In the genomic region with DNA sequence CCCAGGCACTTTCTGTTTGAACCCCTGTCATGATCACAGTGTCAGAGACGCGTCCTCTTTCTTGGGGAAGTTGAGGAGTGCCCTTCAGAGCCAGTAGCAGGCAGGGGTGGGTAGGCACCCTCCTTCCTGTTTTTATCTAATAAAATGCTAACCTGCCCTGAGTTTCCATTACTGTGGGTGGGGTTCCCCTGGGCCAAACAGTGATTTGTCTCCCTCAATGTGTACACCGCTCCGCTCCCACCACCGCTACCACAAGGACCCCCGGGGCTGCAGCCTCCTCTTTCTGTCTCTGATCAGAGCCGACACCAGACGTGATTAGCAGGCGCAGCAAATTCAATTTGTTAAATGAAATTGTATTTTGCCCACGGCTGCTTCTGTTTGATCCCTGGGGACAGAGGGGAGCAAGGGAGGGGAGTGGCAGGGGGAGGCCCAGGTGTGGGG, we compare ENCODE assay signal across 2 cellular contexts.
TF ChIP-seq lines count a peak whose summit lies in the region.

No MANE protein-coding gene starts in this region.

TF ChIP-seq in SK-N-SH, 30 proteins besides CTCF, POLR2A, EP300 and RAD21 (continued from another document):
- TF ChIP-seq, protein P1, sequence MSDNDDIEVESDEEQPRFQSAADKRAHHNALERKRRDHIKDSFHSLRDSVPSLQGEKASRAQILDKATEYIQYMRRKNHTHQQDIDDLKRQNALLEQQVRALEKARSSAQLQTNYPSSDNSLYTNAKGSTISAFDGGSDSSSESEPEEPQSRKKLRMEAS (IDR thresholded peaks at IDR 0.05; ENCODE audit: low read depth): no peak
- TF ChIP-seq NRF1 (IDR thresholded peaks at IDR 0.05; ENCODE audit: low read depth, low read length) (no peak), EZH2phosphoT487 (IDR thresholded peaks at IDR 0.05; ENCODE audit: borderline replicate concordance, low read depth) (no peak), POLR2AphosphoS5 (IDR thresholded peaks at IDR 0.05; ENCODE audit: low read depth, low read length) (no peak), TCF12 (IDR thresholded peaks at IDR 0.05) (no peak), TEAD4 (IDR thresholded peaks at IDR 0.05; ENCODE audit: borderline replicate concordance, insufficient read depth) (no peak), TAF1 (IDR thresholded peaks at IDR 0.05; ENCODE audit: borderline replicate concordance, low read depth, low read length) (no peak)
- TF ChIP-seq, protein P2, sequence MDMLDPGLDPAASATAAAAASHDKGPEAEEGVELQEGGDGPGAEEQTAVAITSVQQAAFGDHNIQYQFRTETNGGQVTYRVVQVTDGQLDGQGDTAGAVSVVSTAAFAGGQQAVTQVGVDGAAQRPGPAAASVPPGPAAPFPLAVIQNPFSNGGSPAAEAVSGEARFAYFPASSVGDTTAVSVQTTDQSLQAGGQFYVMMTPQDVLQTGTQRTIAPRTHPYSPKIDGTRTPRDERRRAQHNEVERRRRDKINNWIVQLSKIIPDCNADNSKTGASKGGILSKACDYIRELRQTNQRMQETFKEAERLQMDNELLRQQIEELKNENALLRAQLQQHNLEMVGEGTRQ (IDR thresholded peaks at IDR 0.05; ENCODE audit: borderline replicate concordance, low read depth, low read length): no peak

TF ChIP-seq in SK-N-SH treated with all-trans-retinoic acid at 6 μM for 48 hours, 23 proteins besides CTCF, POLR2A, EP300 and RAD21 (continued from another document):
- TF ChIP-seq TOX (CRISPR knock-in tag; IDR thresholded peaks at IDR 0.05; ENCODE audit: borderline replicate concordance) (no peak), ZFP30 (CRISPR knock-in tag; IDR thresholded peaks at IDR 0.05) (no peak), ISL1 (CRISPR knock-in tag; IDR thresholded peaks at IDR 0.05) (no peak)
- TF ChIP-seq, protein P3, sequence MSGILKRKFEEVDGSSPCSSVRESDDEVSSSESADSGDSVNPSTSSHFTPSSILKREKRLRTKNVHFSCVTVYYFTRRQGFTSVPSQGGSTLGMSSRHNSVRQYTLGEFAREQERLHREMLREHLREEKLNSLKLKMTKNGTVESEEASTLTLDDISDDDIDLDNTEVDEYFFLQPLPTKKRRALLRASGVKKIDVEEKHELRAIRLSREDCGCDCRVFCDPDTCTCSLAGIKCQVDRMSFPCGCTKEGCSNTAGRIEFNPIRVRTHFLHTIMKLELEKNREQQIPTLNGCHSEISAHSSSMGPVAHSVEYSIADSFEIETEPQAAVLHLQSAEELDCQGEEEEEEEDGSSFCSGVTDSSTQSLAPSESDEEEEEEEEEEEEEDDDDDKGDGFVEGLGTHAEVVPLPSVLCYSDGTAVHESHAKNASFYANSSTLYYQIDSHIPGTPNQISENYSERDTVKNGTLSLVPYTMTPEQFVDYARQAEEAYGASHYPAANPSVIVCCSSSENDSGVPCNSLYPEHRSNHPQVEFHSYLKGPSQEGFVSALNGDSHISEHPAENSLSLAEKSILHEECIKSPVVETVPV (CRISPR knock-in tag; IDR thresholded peaks at IDR 0.05): no peak
- TF ChIP-seq, protein P4, sequence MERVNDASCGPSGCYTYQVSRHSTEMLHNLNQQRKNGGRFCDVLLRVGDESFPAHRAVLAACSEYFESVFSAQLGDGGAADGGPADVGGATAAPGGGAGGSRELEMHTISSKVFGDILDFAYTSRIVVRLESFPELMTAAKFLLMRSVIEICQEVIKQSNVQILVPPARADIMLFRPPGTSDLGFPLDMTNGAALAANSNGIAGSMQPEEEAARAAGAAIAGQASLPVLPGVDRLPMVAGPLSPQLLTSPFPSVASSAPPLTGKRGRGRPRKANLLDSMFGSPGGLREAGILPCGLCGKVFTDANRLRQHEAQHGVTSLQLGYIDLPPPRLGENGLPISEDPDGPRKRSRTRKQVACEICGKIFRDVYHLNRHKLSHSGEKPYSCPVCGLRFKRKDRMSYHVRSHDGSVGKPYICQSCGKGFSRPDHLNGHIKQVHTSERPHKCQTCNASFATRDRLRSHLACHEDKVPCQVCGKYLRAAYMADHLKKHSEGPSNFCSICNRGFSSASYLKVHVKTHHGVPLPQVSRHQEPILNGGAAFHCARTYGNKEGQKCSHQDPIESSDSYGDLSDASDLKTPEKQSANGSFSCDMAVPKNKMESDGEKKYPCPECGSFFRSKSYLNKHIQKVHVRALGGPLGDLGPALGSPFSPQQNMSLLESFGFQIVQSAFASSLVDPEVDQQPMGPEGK (CRISPR knock-in tag; IDR thresholded peaks at IDR 0.05; ENCODE audit: borderline replicate concordance): no peak
